In the genomic region with DNA sequence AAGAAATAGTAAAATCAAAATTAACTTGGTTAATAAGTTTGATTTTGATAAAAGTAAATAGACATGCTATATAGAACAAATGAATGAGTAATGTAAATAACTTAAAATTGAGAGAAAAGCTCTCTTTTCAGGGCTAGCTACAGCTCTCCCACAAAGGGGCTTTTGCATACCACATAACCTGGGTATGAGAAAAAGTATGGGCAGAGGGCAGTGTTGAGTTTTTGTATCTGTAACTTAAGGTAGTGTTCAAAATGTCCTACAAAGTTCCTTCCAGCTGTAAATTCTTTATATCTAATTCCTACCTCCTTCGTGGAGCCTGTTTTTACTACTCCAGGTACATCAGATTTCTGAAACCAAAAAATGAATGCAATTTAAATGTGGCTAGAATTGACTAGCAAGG, we compare ENCODE assay signal across 1 cellular context.
TF ChIP-seq lines count a peak whose summit lies in the region.

No MANE protein-coding gene starts in this region.

TF ChIP-seq in GM12878, 131 proteins besides CTCF, POLR2A, EP300 and RAD21 (continued from another document):
- TF ChIP-seq, protein P1, sequence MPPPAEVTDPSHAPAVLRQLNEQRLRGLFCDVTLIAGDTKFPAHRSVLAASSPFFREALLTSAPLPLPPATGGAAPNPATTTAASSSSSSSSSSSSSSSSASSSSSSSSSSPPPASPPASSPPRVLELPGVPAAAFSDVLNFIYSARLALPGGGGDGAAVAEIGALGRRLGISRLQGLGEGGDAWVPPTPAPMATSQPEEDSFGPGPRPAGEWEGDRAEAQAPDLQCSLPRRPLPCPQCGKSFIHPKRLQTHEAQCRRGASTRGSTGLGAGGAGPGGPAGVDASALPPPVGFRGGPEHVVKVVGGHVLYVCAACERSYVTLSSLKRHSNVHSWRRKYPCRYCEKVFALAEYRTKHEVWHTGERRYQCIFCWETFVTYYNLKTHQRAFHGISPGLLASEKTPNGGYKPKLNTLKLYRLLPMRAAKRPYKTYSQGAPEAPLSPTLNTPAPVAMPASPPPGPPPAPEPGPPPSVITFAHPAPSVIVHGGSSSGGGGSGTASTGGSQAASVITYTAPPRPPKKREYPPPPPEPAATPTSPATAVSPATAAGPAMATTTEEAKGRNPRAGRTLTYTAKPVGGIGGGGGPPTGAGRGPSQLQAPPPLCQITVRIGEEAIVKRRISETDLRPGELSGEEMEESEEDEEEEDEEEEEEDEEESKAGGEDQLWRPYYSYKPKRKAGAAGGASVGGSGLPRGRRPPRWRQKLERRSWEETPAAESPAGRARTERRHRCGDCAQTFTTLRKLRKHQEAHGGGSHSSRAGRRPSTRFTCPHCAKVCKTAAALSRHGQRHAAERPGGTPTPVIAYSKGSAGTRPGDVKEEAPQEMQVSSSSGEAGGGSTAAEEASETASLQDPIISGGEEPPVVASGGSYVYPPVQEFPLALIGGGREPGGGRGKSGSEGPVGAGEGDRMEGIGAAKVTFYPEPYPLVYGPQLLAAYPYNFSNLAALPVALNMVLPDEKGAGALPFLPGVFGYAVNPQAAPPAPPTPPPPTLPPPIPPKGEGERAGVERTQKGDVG (CRISPR knock-in tag; IDR thresholded peaks at IDR 0.05), result no peak
- TF ChIP-seq KLF5 (IDR thresholded peaks at IDR 0.05; ENCODE audit: partially characterized antibody), result no peak
- no peak for TF ChIP-seq SMAD1 (IDR thresholded peaks at IDR 0.05; ENCODE audit: low read depth, partially characterized antibody)
- TF ChIP-seq EZH2 (IDR thresholded peaks at IDR 0.05; ENCODE audit: borderline replicate concordance, control insufficient read depth, low read depth, low read length), result no peak
- no peak for TF ChIP-seq MEF2A (IDR thresholded peaks at IDR 0.05; ENCODE audit: insufficient read depth, low read depth, low read length)
- no peak for TF ChIP-seq JUNB (IDR thresholded peaks at IDR 0.05)
- TF ChIP-seq CREM (IDR thresholded peaks at IDR 0.05; ENCODE audit: low read depth), result no peak
